Comparison of ENCODE assay signal across 1 cellular context in the genomic region with DNA sequence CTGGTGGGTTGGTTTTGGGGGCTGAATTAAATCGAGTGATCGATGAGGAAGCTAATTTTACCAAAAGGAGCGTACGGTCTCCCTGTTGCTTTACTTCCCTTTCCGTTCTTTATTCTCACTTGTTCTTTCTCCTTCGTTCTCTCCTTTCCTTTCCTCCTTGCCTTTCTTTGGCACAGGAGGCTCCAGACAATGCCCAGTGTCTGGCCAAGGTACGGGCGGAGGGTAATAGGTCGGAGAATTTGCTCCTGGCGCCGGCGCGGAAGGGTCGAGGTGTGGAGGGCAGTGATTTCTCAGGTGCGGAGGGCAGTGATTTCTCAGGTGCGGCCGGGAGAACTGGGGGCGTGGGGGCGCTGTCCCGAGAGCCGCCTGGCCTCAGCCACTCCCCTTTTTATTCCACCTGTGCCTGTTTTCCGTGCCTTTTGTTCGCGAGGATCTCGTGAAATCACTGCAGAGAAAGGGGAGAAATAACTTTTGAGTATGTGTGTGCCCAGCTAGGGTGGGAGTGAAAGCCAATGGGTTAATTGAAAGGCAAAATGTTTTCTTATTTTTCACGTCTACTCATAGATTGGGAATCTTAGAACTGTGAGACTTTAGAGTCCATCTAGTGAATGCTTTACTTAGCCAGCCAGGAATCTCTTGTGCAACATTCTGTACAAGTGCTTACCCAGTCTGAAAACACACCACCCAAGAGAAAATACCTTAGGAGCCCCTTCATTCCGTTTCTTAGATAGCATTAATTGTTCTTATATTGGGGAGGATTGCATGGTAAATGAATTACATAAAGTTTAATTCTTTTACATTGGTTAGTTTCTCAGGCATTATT.
A peak's percentile ranks its signal among the peaks of the same experiment; 100 is the strongest.
TF ChIP-seq lines count a peak whose summit lies in the region.

No MANE protein-coding gene starts in this region.

TF ChIP-seq in WTC11, 78 proteins besides CTCF, POLR2A, EP300 and RAD21 (continued from another document):
- TF ChIP-seq, protein P1, sequence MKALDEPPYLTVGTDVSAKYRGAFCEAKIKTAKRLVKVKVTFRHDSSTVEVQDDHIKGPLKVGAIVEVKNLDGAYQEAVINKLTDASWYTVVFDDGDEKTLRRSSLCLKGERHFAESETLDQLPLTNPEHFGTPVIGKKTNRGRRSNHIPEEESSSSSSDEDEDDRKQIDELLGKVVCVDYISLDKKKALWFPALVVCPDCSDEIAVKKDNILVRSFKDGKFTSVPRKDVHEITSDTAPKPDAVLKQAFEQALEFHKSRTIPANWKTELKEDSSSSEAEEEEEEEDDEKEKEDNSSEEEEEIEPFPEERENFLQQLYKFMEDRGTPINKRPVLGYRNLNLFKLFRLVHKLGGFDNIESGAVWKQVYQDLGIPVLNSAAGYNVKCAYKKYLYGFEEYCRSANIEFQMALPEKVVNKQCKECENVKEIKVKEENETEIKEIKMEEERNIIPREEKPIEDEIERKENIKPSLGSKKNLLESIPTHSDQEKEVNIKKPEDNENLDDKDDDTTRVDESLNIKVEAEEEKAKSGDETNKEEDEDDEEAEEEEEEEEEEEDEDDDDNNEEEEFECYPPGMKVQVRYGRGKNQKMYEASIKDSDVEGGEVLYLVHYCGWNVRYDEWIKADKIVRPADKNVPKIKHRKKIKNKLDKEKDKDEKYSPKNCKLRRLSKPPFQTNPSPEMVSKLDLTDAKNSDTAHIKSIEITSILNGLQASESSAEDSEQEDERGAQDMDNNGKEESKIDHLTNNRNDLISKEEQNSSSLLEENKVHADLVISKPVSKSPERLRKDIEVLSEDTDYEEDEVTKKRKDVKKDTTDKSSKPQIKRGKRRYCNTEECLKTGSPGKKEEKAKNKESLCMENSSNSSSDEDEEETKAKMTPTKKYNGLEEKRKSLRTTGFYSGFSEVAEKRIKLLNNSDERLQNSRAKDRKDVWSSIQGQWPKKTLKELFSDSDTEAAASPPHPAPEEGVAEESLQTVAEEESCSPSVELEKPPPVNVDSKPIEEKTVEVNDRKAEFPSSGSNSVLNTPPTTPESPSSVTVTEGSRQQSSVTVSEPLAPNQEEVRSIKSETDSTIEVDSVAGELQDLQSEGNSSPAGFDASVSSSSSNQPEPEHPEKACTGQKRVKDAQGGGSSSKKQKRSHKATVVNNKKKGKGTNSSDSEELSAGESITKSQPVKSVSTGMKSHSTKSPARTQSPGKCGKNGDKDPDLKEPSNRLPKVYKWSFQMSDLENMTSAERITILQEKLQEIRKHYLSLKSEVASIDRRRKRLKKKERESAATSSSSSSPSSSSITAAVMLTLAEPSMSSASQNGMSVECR (CRISPR knock-in tag; IDR thresholded peaks at IDR 0.05; ENCODE audit: borderline replicate concordance) = peak; percentile 92; the same call in 1 of the 2 replicates
- TF ChIP-seq SP1 (CRISPR knock-in tag; conservative IDR thresholded peaks at IDR 0.05) = peak; percentile 59; the same call in 1 of the 2 replicates
- TF ChIP-seq, protein P2, sequence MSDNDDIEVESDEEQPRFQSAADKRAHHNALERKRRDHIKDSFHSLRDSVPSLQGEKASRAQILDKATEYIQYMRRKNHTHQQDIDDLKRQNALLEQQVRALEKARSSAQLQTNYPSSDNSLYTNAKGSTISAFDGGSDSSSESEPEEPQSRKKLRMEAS (CRISPR knock-in tag; IDR thresholded peaks at IDR 0.05) = peak; percentile 55; the same call in 1 of the 2 replicates
- 0 out of 2 replicates have a peak, but pooled peaks have one; percentile 22 for TF ChIP-seq FOXK1 (CRISPR knock-in tag; IDR thresholded peaks at IDR 0.05)
- TF ChIP-seq ETV6 (CRISPR knock-in tag; IDR thresholded peaks at IDR 0.05) = peak; percentile 73; the same call in 1 of the 2 replicates
- TF ChIP-seq, protein P3, sequence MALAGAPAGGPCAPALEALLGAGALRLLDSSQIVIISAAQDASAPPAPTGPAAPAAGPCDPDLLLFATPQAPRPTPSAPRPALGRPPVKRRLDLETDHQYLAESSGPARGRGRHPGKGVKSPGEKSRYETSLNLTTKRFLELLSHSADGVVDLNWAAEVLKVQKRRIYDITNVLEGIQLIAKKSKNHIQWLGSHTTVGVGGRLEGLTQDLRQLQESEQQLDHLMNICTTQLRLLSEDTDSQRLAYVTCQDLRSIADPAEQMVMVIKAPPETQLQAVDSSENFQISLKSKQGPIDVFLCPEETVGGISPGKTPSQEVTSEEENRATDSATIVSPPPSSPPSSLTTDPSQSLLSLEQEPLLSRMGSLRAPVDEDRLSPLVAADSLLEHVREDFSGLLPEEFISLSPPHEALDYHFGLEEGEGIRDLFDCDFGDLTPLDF (CRISPR knock-in tag; IDR thresholded peaks at IDR 0.05) = peak; percentile 77; the same call in 1 of the 2 replicates
- TF ChIP-seq, protein P4, sequence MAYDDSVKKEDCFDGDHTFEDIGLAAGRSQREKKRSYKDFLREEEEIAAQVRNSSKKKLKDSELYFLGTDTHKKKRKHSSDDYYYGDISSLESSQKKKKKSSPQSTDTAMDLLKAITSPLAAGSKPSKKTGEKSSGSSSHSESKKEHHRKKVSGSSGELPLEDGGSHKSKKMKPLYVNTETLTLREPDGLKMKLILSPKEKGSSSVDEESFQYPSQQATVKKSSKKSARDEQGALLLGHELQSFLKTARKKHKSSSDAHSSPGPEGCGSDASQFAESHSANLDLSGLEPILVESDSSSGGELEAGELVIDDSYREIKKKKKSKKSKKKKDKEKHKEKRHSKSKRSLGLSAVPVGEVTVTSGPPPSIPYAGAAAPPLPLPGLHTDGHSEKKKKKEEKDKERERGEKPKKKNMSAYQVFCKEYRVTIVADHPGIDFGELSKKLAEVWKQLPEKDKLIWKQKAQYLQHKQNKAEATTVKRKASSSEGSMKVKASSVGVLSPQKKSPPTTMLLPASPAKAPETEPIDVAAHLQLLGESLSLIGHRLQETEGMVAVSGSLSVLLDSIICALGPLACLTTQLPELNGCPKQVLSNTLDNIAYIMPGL (CRISPR knock-in tag; IDR thresholded peaks at IDR 0.05) = 0 out of 2 replicates have a peak, but pooled peaks have one; percentile 50
